Comparison of ENCODE assay signal across 22 cellular contexts in the genomic region with DNA sequence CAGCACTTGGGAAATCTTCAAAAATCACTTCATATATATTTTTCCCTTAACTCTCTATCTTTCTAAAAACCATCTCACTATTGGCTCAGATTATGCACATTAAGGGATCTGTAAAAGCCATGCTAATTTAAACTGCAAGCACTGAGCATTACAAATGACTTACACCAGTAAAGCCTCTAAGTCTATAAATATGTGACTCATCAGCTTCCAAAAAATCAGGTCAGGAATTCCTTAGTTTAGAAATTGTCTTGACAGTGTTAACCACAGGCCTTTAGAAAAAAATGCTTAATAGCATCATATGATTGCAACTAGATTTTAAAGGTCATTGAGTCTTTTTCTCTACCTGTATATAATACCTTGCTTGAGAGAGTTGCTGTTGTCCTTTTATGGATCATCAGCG.
A peak's percentile ranks its signal among the peaks of the same experiment; 100 is the strongest.
DNase-seq lines count a peak whose midpoint lies in the region; ATAC-seq, FAIRE-seq and TF ChIP-seq lines count a peak whose summit lies in the region.
"Had no signal": no experiment of that assay in that cellular context is flagged by ENCODE, and none has a peak within 500 bp of the region (broad histone marks: within the 10 kb centered on the region; RNA-seq: fewer than 3 reads in every experiment).

No MANE protein-coding gene starts in this region.

- TF ChIP-seq POLR2A in HepG2 (IDR thresholded peaks at IDR 0.05; ENCODE audit: insufficient read depth in 1 of 2, low read depth in 2 of 2, low read length in 2 of 2) = no peak
- no peak for TF ChIP-seq POLR2A in gastrocnemius medialis (IDR thresholded peaks at IDR 0.05)

- no peak overlapping the region for H3K4me2 ChIP-seq in HepG2 (ENCODE audit: low read depth, low read length)
- H3K4me2 ChIP-seq: A549, hepatocyte had no signal

- TF ChIP-seq CTCF in AG04450 (IDR thresholded peaks at IDR 0.05; ENCODE audit: low read depth, low read length) = no peak
- no peak for TF ChIP-seq CTCF in astrocyte of the spinal cord (IDR thresholded peaks at IDR 0.05; ENCODE audit: low read depth, low read length)
- no peak for TF ChIP-seq CTCF in HepG2 (CRISPR knock-in tag; IDR thresholded peaks at IDR 0.05)
- no peak for TF ChIP-seq CTCF in gastrocnemius medialis (IDR thresholded peaks at IDR 0.05 in 4 of 5, conservative IDR thresholded peaks at IDR 0.05 in 1 of 5)

- intact Hi-C loops in HepG2 (cut with micrococcal nuclease; ENCODE audit: unreplicated experiment) = no loop called here
- intact Hi-C loops in Right ventricle myocardium inferior (cut with DNase I) = no loop called here
- intact Hi-C loops in gastrocnemius medialis (cut with DNase I; ENCODE audit: low total_unique reads) = no loop called here

- POLR2A ChIA-PET in AG04450 (lab: Yijun Ruan, JAX) = no interaction called here
- POLR2A ChIA-PET in HepG2 (lab: Yijun Ruan, JAX) = no interaction called here

- CTCF ChIA-PET in AG04450 (lab: Charles Lee) = no interaction called here
- CTCF ChIA-PET in HepG2 (lab: Yijun Ruan, JAX; ENCODE audit: low intra/inter-chr PET ratio, low total read pairs) = no interaction called here

- H2AFZ ChIP-seq in HepG2 (ENCODE audit: low read length) = no peak overlapping the region
- H2AFZ ChIP-seq: hepatocyte had no signal

- H4K20me1 ChIP-seq in HepG2 (ENCODE audit: insufficient read depth, low read length) = no peaks in the 10 kb centered on the region

- no peaks in the 10 kb centered on the region for H3K4me1 ChIP-seq in HepG2 (ENCODE audit: insufficient read depth, low read length)
- H3K4me1 ChIP-seq in gastrocnemius medialis = no peaks in the 10 kb centered on the region
- H3K4me1 ChIP-seq: A549 had no signal

- ATAC-seq in HepG2 = no peak
- no peak for ATAC-seq in Right ventricle myocardium inferior
- ATAC-seq in gastrocnemius medialis = no peak
- no peak for ATAC-seq in HG02938 (IDR thresholded peaks at IDR 0.05; ENCODE audit: unreplicated experiment)
- ATAC-seq: A549, HCT116, left cardiac atrium had no signal

- no peak for FAIRE-seq in HTR-8/SVneo (lab: Jason Lieb, UNC)
- FAIRE-seq in HepG2 (lab: Jason Lieb, UNC) = no peak
- FAIRE-seq: A549, colon, GM19239 had no signal

- in situ Hi-C loops in astrocyte of the spinal cord (cut with HindIII; ENCODE audit: low sequenced_read_pairs) (no loop called here), HepG2 (cut with HindIII; ENCODE audit: extremely low pct_ligation_motif_present, low pct_unique_long_range_greater_than_20kb) (no loop called here), gastrocnemius medialis (cut with MboI; ENCODE audit: low sequenced_read_pairs in 4 of 4) (no loop called here)

- H3K9ac ChIP-seq in HepG2 (ENCODE audit: insufficient read depth, low read depth, low read length) = no peak overlapping the region

- DNase-seq in AG04450 (ENCODE audit: low read depth, low spot score) (peak; percentile 41), HTR-8/SVneo (ENCODE audit: insufficient read length, low spot score) (peak; percentile 2), astrocyte of the spinal cord (ENCODE audit: low read depth, low spot score) (peak; percentile 45), glomerular visceral epithelial cell (ENCODE audit: extremely low spot score) (peak; percentile 33), HepG2 (ENCODE audit: low spot score) (no peak), Right ventricle myocardium inferior (ENCODE audit: missing footprints) (no peak), gastrocnemius medialis (no peak)
- DNase-seq: activated CD4-positive, alpha-beta T cell treated with anti-CD3 and anti-CD28 coated beads for 1 hour; activated effector memory CD4-positive, alpha-beta T cell treated with Interleukin-2 at 50 U/mL for 16 hours; amygdala; CD4-positive, alpha-beta memory T cell; left cardiac atrium; midbrain; NCI-H2029 treated with DMSO at 0.1 percent for 48 hours; NCI-H524; T-helper 9 cell had no signal

- TF ChIP-seq RAD21 in HepG2 (CRISPR knock-in tag; IDR thresholded peaks at IDR 0.05) = no peak

- H3K4me3 ChIP-seq in AG04450 (ENCODE audit: low read depth, low read length) (no peak overlapping the region), astrocyte of the spinal cord (ENCODE audit: low read depth, low read length) (no peak overlapping the region), HepG2 (replicated peaks in 1 of 3; ENCODE audit: insufficient read depth in 1 of 3, low read depth in 2 of 3, low read length in 3 of 3) (no peak overlapping the region), gastrocnemius medialis (no peak overlapping the region)
- H3K4me3 ChIP-seq: A549, hepatocyte had no signal

- TF ChIP-seq EP300 in HepG2 (IDR thresholded peaks at IDR 0.05; ENCODE audit: low read depth in 2 of 2, low read length in 2 of 2) = no peak
- TF ChIP-seq EP300 in HepG2 (CRISPR knock-in tag; IDR thresholded peaks at IDR 0.05; ENCODE audit: borderline replicate concordance) = no peak

- BruUV-seq in HepG2 (replicated peaks; lab: Mats Ljungman, UMichigan) = no TSS peak

- H3K27me3 ChIP-seq in AG04450 (ENCODE audit: control insufficient read depth, insufficient read depth, low read length) (no peaks in the 10 kb centered on the region), HepG2 (ENCODE audit: control insufficient read depth in 1 of 2, insufficient read depth in 2 of 2, low read length in 2 of 2) (no peaks in the 10 kb centered on the region), gastrocnemius medialis (no peaks in the 10 kb centered on the region)
- H3K27me3 ChIP-seq: hepatocyte had no signal

- H3K9me3 ChIP-seq in AG04450 (ENCODE audit: control insufficient read depth, insufficient read depth, low read length) (no peaks in the 10 kb centered on the region), HepG2 (ENCODE audit: low read length) (no peaks in the 10 kb centered on the region), gastrocnemius medialis (no peaks in the 10 kb centered on the region)
- H3K9me3 ChIP-seq: A549 had no signal

- no peaks in the 10 kb centered on the region for H3K36me3 ChIP-seq in HepG2 (replicated peaks in 1 of 2; ENCODE audit: control insufficient read depth in 1 of 2, insufficient read depth in 2 of 2, low read length in 2 of 2)
- no peaks in the 10 kb centered on the region for H3K36me3 ChIP-seq in gastrocnemius medialis

- H3K27ac ChIP-seq in AG04450 (ENCODE audit: low read depth, low read length) = no peak overlapping the region
- no peak overlapping the region for H3K27ac ChIP-seq in HepG2 (ENCODE audit: extremely low read length, insufficient read depth, low read length)
- H3K27ac ChIP-seq in gastrocnemius medialis = no peak overlapping the region
- H3K27ac ChIP-seq: A549, hepatocyte had no signal

- WGBS in HepG2 (ENCODE audit: low lambda C conversion rate) = 0% methylated on average over 1 of the region's 1 CpG

- H3K79me2 ChIP-seq in HepG2 (ENCODE audit: insufficient read depth, low read length) = no peaks in the 10 kb centered on the region
- H3K79me2 ChIP-seq: hepatocyte had no signal

TF ChIP-seq in HepG2, 621 proteins besides CTCF, POLR2A, EP300 and RAD21:
- TF ChIP-seq RFXAP (CRISPR knock-in tag; IDR thresholded peaks at IDR 0.05; ENCODE audit: borderline replicate concordance) (no peak), JUN (CRISPR knock-in tag; IDR thresholded peaks at IDR 0.05) (no peak), FOXP1 (IDR thresholded peaks at IDR 0.05) (no peak), FOXP1 (CRISPR knock-in tag; IDR thresholded peaks at IDR 0.05) (no peak), RFX1 (IDR thresholded peaks at IDR 0.05) (no peak), ZFP41 (CRISPR knock-in tag; IDR thresholded peaks at IDR 0.05; ENCODE audit: borderline replicate concordance) (no peak), ZSCAN25 (CRISPR knock-in tag; IDR thresholded peaks at IDR 0.05) (no peak)
- TF ChIP-seq, protein P1, sequence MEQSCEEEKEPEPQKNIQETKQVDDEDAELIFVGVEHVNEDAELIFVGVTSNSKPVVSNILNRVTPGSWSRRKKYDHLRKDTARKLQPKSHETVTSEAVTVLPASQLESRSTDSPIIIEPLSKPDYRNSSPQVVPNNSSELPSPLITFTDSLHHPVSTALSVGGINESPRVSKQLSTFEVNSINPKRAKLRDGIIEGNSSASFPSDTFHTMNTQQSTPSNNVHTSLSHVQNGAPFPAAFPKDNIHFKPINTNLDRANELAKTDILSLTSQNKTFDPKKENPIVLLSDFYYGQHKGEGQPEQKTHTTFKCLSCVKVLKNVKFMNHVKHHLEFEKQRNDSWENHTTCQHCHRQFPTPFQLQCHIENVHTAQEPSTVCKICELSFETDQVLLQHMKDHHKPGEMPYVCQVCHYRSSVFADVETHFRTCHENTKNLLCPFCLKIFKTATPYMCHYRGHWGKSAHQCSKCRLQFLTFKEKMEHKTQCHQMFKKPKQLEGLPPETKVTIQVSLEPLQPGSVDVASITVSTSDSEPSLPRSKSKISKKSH (CRISPR knock-in tag; IDR thresholded peaks at IDR 0.05; ENCODE audit: borderline replicate concordance) = no peak
- TF ChIP-seq, protein P2, sequence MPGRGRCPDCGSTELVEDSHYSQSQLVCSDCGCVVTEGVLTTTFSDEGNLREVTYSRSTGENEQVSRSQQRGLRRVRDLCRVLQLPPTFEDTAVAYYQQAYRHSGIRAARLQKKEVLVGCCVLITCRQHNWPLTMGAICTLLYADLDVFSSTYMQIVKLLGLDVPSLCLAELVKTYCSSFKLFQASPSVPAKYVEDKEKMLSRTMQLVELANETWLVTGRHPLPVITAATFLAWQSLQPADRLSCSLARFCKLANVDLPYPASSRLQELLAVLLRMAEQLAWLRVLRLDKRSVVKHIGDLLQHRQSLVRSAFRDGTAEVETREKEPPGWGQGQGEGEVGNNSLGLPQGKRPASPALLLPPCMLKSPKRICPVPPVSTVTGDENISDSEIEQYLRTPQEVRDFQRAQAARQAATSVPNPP (CRISPR knock-in tag; IDR thresholded peaks at IDR 0.05) = no peak

Comparison
In these comparisons a context has a peak if more than half of its experiments do, and no peak if none do; other contexts are left out.
1. DNase-seq: peak in AG04450 (single experiment), HTR-8/SVneo (single experiment), astrocyte of the spinal cord (single experiment) and glomerular visceral epithelial cell (single experiment); none in HepG2 (single experiment), Right ventricle myocardium inferior (single experiment) and gastrocnemius medialis (0 of 2).